In genomic region chr12:2769866-2770533, GRCh38 we compare ENCODE assay signal across 17 cellular contexts. TPM values are rescaled to one million over a fixed set of nuclear protein-coding genes. Genes with fewer than 3 reads are reported as not detected.
A peak's percentile ranks its signal among the peaks of the same experiment; 100 is the strongest.
DNase-seq lines count a peak whose midpoint lies in the region; ATAC-seq and TF ChIP-seq lines count a peak whose summit lies in the region.
"Had no signal": no experiment of that assay in that cellular context is flagged by ENCODE, and none has a peak within 500 bp of the region (broad histone marks: within the 10 kb centered on the region; RNA-seq: fewer than 3 reads in every experiment).

No MANE protein-coding gene starts in this region.

- CTCF ChIA-PET in activated CD8-positive, alpha-beta memory T cell treated with anti-CD3 and anti-CD28 coated beads, Interleukin-2, amount 10 ng/mL, durations not matched to agents 7 days and 5 days (lab: Charles Lee) = no interaction called here

- H3K4me3 ChIP-seq in neuronal stem cell (ENCODE audit: low read length in 2 of 2) = no peak overlapping the region
- no peak overlapping the region for H3K4me3 ChIP-seq in gastroesophageal sphincter
- H3K4me3 ChIP-seq: GM12878, SJCRH30 had no signal

- H2AFZ ChIP-seq in neuronal stem cell (ENCODE audit: low read length) = no peak overlapping the region

- H4K8ac ChIP-seq in neuronal stem cell (ENCODE audit: low read depth, low read length) = no peak overlapping the region

- H3K36me3 ChIP-seq in neuronal stem cell (replicated peaks in 1 of 2; ENCODE audit: control insufficient read depth in 2 of 2, insufficient read depth in 2 of 2, low read length in 2 of 2) (no peaks in the 10 kb centered on the region), gastroesophageal sphincter (peaks cover 0 to 3% of the 10 kb centered on the region in 2 donors)
- H3K36me3 ChIP-seq: BE2C, SJCRH30 had no signal

- H3K36me3 Mint-ChIP-seq in activated CD8-positive, alpha-beta memory T cell treated with anti-CD3 and anti-CD28 coated beads, Interleukin-2, amount 10 ng/mL, durations not matched to agents 7 days and 5 days = no peaks in the 10 kb centered on the region

- no peaks in the 10 kb centered on the region for H3K79me1 ChIP-seq in neuronal stem cell (ENCODE audit: low read depth, low read length)

- intact Hi-C loops in left colon (cut with DNase I, micrococcal nuclease) (no loop called here), left ventricle myocardium superior (cut with micrococcal nuclease) (no loop called here)

- peaks cover 0 to 27% (median 2%) of the 10 kb centered on the region in 3 experiments for H3K27me3 ChIP-seq in neuronal stem cell (ENCODE audit: control insufficient read depth in 3 of 3, insufficient read depth in 3 of 3, low read depth in 1 of 3, low read length in 3 of 3)
- no peaks in the 10 kb centered on the region for H3K27me3 ChIP-seq in gastroesophageal sphincter

- peak overlapping the region; percentile 38 for H3K9ac ChIP-seq in neuronal stem cell (ENCODE audit: low read depth, low read length, poor library complexity)

- H3K27ac Mint-ChIP-seq in activated CD8-positive, alpha-beta memory T cell treated with anti-CD3 and anti-CD28 coated beads, Interleukin-2, amount 10 ng/mL, durations not matched to agents 7 days and 5 days = no peak overlapping the region
- H3K27ac Mint-ChIP-seq: CD4-positive, alpha-beta T cell had no signal

- H3K4ac ChIP-seq in neuronal stem cell (ENCODE audit: low read length) = no peak overlapping the region

- H2BK15ac ChIP-seq in neuronal stem cell (ENCODE audit: low read length) = no peak overlapping the region

- DNase-seq in activated CD8-positive, alpha-beta memory T cell treated with anti-CD3 and anti-CD28 coated beads for 24 hours = peak; percentile 35
- DNase-seq in activated CD8-positive, alpha-beta memory T cell treated with anti-CD3 and anti-CD28 coated beads, Interleukin-2, amount 10 ng/mL, durations not matched to agents 7 days and 5 days = no peak
- DNase-seq in left colon (peak; percentile 77 to 84), neuronal stem cell (ENCODE audit: low spot score) (no peak), glomerular visceral epithelial cell (ENCODE audit: extremely low spot score) (no peak), left ventricle myocardium superior (no peak)
- DNase-seq: BE2C; Caco-2; CD4-positive, alpha-beta T cell; GF-D8; NCI-H1417; NCI-H187 treated with DMSO at 0.1 percent for 48 hours; NCI-H345; NCI-H524 treated with DMSO at 0.1 percent for 48 hours; SJCRH30 had no signal

- H2BK120ac ChIP-seq in neuronal stem cell (ENCODE audit: low read depth, low read length) = no peak overlapping the region

- TF ChIP-seq EP300 in gastroesophageal sphincter (IDR thresholded peaks at IDR 0.05) = no peak

- H3K4me2 ChIP-seq in neuronal stem cell (ENCODE audit: insufficient read depth, low read length, poor library complexity, severe bottlenecking) = no peak overlapping the region

- H2BK5ac ChIP-seq in neuronal stem cell (ENCODE audit: low read length) = no peak overlapping the region

- H3K4me1 Mint-ChIP-seq in activated CD8-positive, alpha-beta memory T cell treated with anti-CD3 and anti-CD28 coated beads, Interleukin-2, amount 10 ng/mL, durations not matched to agents 7 days and 5 days = no peaks in the 10 kb centered on the region

- H3K9me3 Mint-ChIP-seq in activated CD8-positive, alpha-beta memory T cell treated with anti-CD3 and anti-CD28 coated beads, Interleukin-2, amount 10 ng/mL, durations not matched to agents 7 days and 5 days (ENCODE audit: low read depth) = no peaks in the 10 kb centered on the region
- H3K9me3 Mint-ChIP-seq: CD4-positive, alpha-beta T cell had no signal

- ATAC-seq in activated CD8-positive, alpha-beta memory T cell treated with anti-CD3 and anti-CD28 coated beads, Interleukin-2, amount 10 ng/mL, durations not matched to agents 7 days and 5 days = no peak
- ATAC-seq in left colon = peak; percentile 92
- no peak for ATAC-seq in gastroesophageal sphincter
- ATAC-seq in left ventricle myocardium superior = no peak
- ATAC-seq: GM12878 had no signal

- no peak overlapping the region for H3K23ac ChIP-seq in neuronal stem cell (ENCODE audit: low read depth, low read length, poor library complexity)

- H2AK5ac ChIP-seq in neuronal stem cell (ENCODE audit: low read depth, low read length) = peak overlapping the region; percentile 30

- no peak overlapping the region for H4K91ac ChIP-seq in neuronal stem cell (ENCODE audit: low read depth, low read length, poor library complexity)

- no peak overlapping the region for H3K4me3 Mint-ChIP-seq in activated CD8-positive, alpha-beta memory T cell treated with anti-CD3 and anti-CD28 coated beads, Interleukin-2, amount 10 ng/mL, durations not matched to agents 7 days and 5 days
- H3K4me3 Mint-ChIP-seq: CD4-positive, alpha-beta T cell had no signal

- no peak overlapping the region for H2BK12ac ChIP-seq in neuronal stem cell (ENCODE audit: low read length)

- peak overlapping the region; percentile 70 for H3K18ac ChIP-seq in neuronal stem cell (ENCODE audit: low read length)

- no peak for TF ChIP-seq POLR2A in gastroesophageal sphincter (IDR thresholded peaks at IDR 0.05)

- peaks cover 0 to 5% of the 10 kb centered on the region in 2 donors for H3K4me1 ChIP-seq in neuronal stem cell (ENCODE audit: control insufficient read depth in 2 of 2, insufficient read depth in 1 of 2, low read depth in 1 of 2, low read length in 2 of 2)
- no peaks in the 10 kb centered on the region for H3K4me1 ChIP-seq in gastroesophageal sphincter
- H3K4me1 ChIP-seq: BE2C, Caco-2, SJCRH30 had no signal

- no peaks in the 10 kb centered on the region for H3K27me3 Mint-ChIP-seq in activated CD8-positive, alpha-beta memory T cell treated with anti-CD3 and anti-CD28 coated beads, Interleukin-2, amount 10 ng/mL, durations not matched to agents 7 days and 5 days
- H3K27me3 Mint-ChIP-seq: CD4-positive, alpha-beta T cell had no signal

- peak overlapping the region; percentile 78 for H3K14ac ChIP-seq in neuronal stem cell (ENCODE audit: low read length)

- no peaks in the 10 kb centered on the region for H3K9me3 ChIP-seq in neuronal stem cell (replicated peaks in 1 of 2; ENCODE audit: control insufficient read depth in 2 of 2, insufficient read depth in 1 of 2, low read depth in 1 of 2, low read length in 2 of 2)
- no peaks in the 10 kb centered on the region for H3K9me3 ChIP-seq in gastroesophageal sphincter
- H3K9me3 ChIP-seq: BE2C, Caco-2, SJCRH30 had no signal

- TF ChIP-seq CTCF in gastroesophageal sphincter (IDR thresholded peaks at IDR 0.05) = no peak

- WGBS in neuronal stem cell (ENCODE audit: extremely low coverage in 2 of 2, insufficient read length in 2 of 2, insufficient replicate concordance in 1 of 2), 2 donors = no CpG with 5 or more reads among the region's 11 CpGs
- 70 to 85% methylated on average over 6 of the region's 11 CpGs for WGBS in gastroesophageal sphincter (ENCODE audit: low coverage in 1 of 2), 2 donors

- no peak overlapping the region for H3K27ac ChIP-seq in neuronal stem cell (replicated peaks; ENCODE audit: low read length)
- no peak overlapping the region for H3K27ac ChIP-seq in gastroesophageal sphincter
- H3K27ac ChIP-seq: SJCRH30 had no signal

RNA-seq across cellular contexts. Expression of gene FKBP4, which starts 24.8 kb away (rescaled TPM):
- total RNA-seq in activated CD8-positive, alpha-beta memory T cell treated with anti-CD3 and anti-CD28 coated beads, Interleukin-2, amount 10 ng/mL, durations not matched to agents 7 days and 5 days = 100 to 1,000 TPM in 1 of 2 experiments, 10 to 100 TPM in 1; 78.2 to 109 TPM
- total RNA-seq in left colon (10 to 100 TPM; 66.3 to 67.9 TPM), gastroesophageal sphincter (10 to 100 TPM; 34.7 to 47.0 (median 41.1) TPM), left ventricle myocardium superior (59.0 TPM)
- 49.0 TPM for polyA plus RNA-seq in neuronal stem cell (2013, experiment 1 of 2)
- 45.6 TPM for polyA plus RNA-seq in neuronal stem cell (2013, experiment 2 of 2)

RNA-seq across cellular contexts. Expression of gene ITFG2, which starts 42.5 kb away (rescaled TPM):
- 10 to 100 TPM; 28.8 to 34.9 TPM for total RNA-seq in activated CD8-positive, alpha-beta memory T cell treated with anti-CD3 and anti-CD28 coated beads, Interleukin-2, amount 10 ng/mL, durations not matched to agents 7 days and 5 days
- total RNA-seq in left colon = 10 to 100 TPM; 31.3 to 31.8 TPM
- polyA plus RNA-seq in neuronal stem cell (2013, experiment 1 of 2) = 9.9 TPM
- polyA plus RNA-seq in neuronal stem cell (2013, experiment 2 of 2) = 10.7 TPM
- total RNA-seq in gastroesophageal sphincter = 10 to 100 TPM; 11.9 to 29.0 (median 22.1) TPM
- 14.7 TPM for total RNA-seq in left ventricle myocardium superior

Comparison
In these comparisons a context has a peak if more than half of its experiments do, and no peak if none do; other contexts are left out.
1. DNase-seq: peak in activated CD8-positive, alpha-beta memory T cell treated with anti-CD3 and anti-CD28 coated beads for 24 hours (single experiment) and left colon (2 of 2); none in activated CD8-positive, alpha-beta memory T cell treated with anti-CD3 and anti-CD28 coated beads, Interleukin-2, amount 10 ng/mL, durations not matched to agents 7 days and 5 days (single experiment), neuronal stem cell (single experiment), glomerular visceral epithelial cell (single experiment) and left ventricle myocardium superior (single experiment).